Comparison of ENCODE assay signal across 13 cellular contexts in the genomic region with DNA sequence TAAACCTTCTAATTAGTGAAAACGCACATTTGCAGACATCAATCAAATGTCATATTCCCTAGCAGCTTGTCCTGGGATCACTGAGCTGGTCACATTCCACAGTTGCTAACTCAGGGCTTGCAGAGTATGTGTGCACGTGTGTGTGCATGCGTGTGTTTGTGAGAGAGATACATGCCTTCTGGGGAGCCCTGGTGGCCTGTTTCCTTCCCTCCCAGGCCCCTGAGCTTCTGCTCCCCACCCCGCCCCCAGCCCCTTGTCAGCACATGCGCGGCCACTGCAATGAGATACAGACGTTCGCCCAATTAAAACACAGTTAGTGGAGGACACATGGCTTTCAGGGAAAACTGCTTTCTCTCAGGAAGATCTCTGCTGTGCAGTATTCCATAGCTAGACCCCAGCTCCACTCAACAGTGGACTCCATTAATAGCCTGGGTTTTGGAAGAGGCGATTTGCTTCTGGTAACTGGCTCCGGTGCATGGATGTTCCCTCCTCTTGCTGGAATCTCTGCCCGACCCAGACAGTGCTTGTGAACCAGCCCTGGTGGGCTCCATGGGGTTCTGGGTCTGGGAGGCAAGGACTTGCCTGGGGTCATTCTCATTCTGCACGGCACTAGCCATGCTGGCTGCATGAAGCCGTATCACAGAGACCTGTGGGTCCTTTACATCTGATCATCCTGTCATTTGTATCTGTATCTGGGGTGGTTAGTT. TPM values are rescaled to one million over a fixed set of nuclear protein-coding genes. Genes with fewer than 3 reads are reported as not detected.
DNase-seq lines count a peak whose midpoint lies in the region; ATAC-seq, FAIRE-seq and TF ChIP-seq lines count a peak whose summit lies in the region.
"Had no signal": no experiment of that assay in that cellular context is flagged by ENCODE, and none has a peak within 500 bp of the region (broad histone marks: within the 10 kb centered on the region; RNA-seq: fewer than 3 reads in every experiment).

No MANE protein-coding gene starts in this region.

- H3K36me3 ChIP-seq in H1 (ENCODE audit: control insufficient read depth in 2 of 4, insufficient read depth in 4 of 4, low read length in 3 of 4) (no peaks in the 10 kb centered on the region), mesodermal cell (ENCODE audit: control insufficient read depth, insufficient read depth, low read length) (no peaks in the 10 kb centered on the region), tibial nerve (no peaks in the 10 kb centered on the region)
- H3K36me3 ChIP-seq: SJSA1 had no signal

- H3K9ac ChIP-seq in H1 (replicated peaks in 1 of 4; ENCODE audit: extremely low read depth in 1 of 4, low read depth in 3 of 4, low read length in 3 of 4), result no peak overlapping the region

- no peak overlapping the region for H3K23ac ChIP-seq in H1 (ENCODE audit: insufficient read length)

- peaks cover 17% of the 10 kb centered on the region for H3K79me1 ChIP-seq in H1 (ENCODE audit: low read depth, low read length)

- H2AK5ac ChIP-seq in H1 (ENCODE audit: low read depth, low read length), result peak overlapping the region; percentile 91; the same call in 1 of the 2 replicates

- peak overlapping the region; percentile 72; the same call in 1 of the 2 replicates for H2BK12ac ChIP-seq in H1 (ENCODE audit: low read depth, low read length)

- H3K23me2 ChIP-seq in H1 (ENCODE audit: low read depth, low read length), result no peaks in the 10 kb centered on the region

- TF ChIP-seq RAD21 in H1 (IDR thresholded peaks at IDR 0.05 in 1 of 2, conservative IDR thresholded peaks at IDR 0.05 in 1 of 2; ENCODE audit: low read depth in 2 of 2, low read length in 2 of 2), result no peak

- DNase-seq in activated naive CD4-positive, alpha-beta T cell treated with anti-CD3 and anti-CD28 coated beads, Interleukin-2, amount 10 ng/mL, durations not matched to agents 7 days and 5 days, result no peak
- DNase-seq in activated naive CD4-positive, alpha-beta T cell treated with anti-CD3 and anti-CD28 coated beads, Interleukin-2, amount 50 U/mL, for 16 hours, result no peak
- DNase-seq in H1 (ENCODE audit: low read depth in 1 of 2, low spot score in 2 of 2) (no peak), tibial nerve (ENCODE audit: low spot score in 2 of 2) (no peak)
- no peak for DNase-seq in stimulated activated CD4-positive, alpha-beta T cell treated with anti-CD3 and anti-CD28 coated beads, Interleukin-2, amount 100 ng/mL, for 24 hours
- DNase-seq: ACHN; activated CD4-positive, alpha-beta T cell treated with anti-CD3 and anti-CD28 coated beads for 48 hours; activated naive CD4-positive, alpha-beta T cell; GF-D8 had no signal

- no peak for ATAC-seq in HG02938 (IDR thresholded peaks at IDR 0.05; ENCODE audit: unreplicated experiment)
- ATAC-seq in HG03469 (IDR thresholded peaks at IDR 0.05; ENCODE audit: unreplicated experiment), result no peak

- H3K4me3 ChIP-seq in H1 (ENCODE audit: extremely low read depth in 1 of 4, insufficient read depth in 2 of 4, low read depth in 3 of 4, low read length in 4 of 4) (no peak overlapping the region), mesodermal cell (ENCODE audit: extremely low read depth, insufficient read depth, low read length, poor library complexity, severe bottlenecking) (no peak overlapping the region), tibial nerve (no peak overlapping the region)
- H3K4me3 ChIP-seq: SJSA1 had no signal

- H3K27me3 Mint-ChIP-seq in activated naive CD4-positive, alpha-beta T cell treated with anti-CD3 and anti-CD28 coated beads, Interleukin-2, amount 10 ng/mL, durations not matched to agents 7 days and 5 days, result peaks cover 10% of the 10 kb centered on the region

- no peaks in the 10 kb centered on the region for H3K9me3 Mint-ChIP-seq in activated naive CD4-positive, alpha-beta T cell treated with anti-CD3 and anti-CD28 coated beads, Interleukin-2, amount 10 ng/mL, durations not matched to agents 7 days and 5 days

- 0 out of 2 replicates have a peak overlapping the region, but pooled peaks have one; percentile 27 for H3K18ac ChIP-seq in H1 (ENCODE audit: extremely low read depth, low read length)

- 67% methylated on average over 12 of the region's 13 CpGs; no CpG with 5 or more reads in 1 of the 2 experiments for WGBS in H1 (ENCODE audit: extremely low coverage in 1 of 2, insufficient coverage in 1 of 2, insufficient read length in 1 of 2, insufficient replicate concordance in 2 of 2, low coverage in 1 of 2, low lambda C conversion rate in 2 of 2, missing lambda C conversion rate in 1 of 2), 2 experiments
- 75 to 84% methylated on average over 10 of the region's 13 CpGs for WGBS in mesodermal cell (ENCODE audit: insufficient coverage in 2 of 2), 2 experiments
- WGBS in tibial nerve, 2 donors, result 59 to 60% methylated on average over 12 of the region's 13 CpGs

- peak overlapping the region; percentile 31 for H3K4me3 Mint-ChIP-seq in activated naive CD4-positive, alpha-beta T cell treated with anti-CD3 and anti-CD28 coated beads, Interleukin-2, amount 10 ng/mL, durations not matched to agents 7 days and 5 days

- H3K9me3 ChIP-seq in H1 (ENCODE audit: insufficient read depth in 2 of 2, low read depth in 1 of 2, low read length in 1 of 2), result no peaks in the 10 kb centered on the region
- no peaks in the 10 kb centered on the region for H3K9me3 ChIP-seq in mesodermal cell (ENCODE audit: control insufficient read depth, low read length)
- H3K9me3 ChIP-seq in tibial nerve, result no peaks in the 10 kb centered on the region
- H3K9me3 ChIP-seq: SJSA1 had no signal

- no peak for TF ChIP-seq EP300 in H1 (IDR thresholded peaks at IDR 0.05; ENCODE audit: borderline replicate concordance in 1 of 2, low read depth in 2 of 2, low read length in 2 of 2)
- no peak for TF ChIP-seq EP300 in tibial nerve (IDR thresholded peaks at IDR 0.05)

- no peak for TF ChIP-seq CTCF in H1 (IDR thresholded peaks at IDR 0.05; ENCODE audit: control extremely low read depth in 1 of 3, insufficient read depth in 1 of 3, low read depth in 1 of 3, low read length in 3 of 3)
- no peak for TF ChIP-seq CTCF in tibial nerve (IDR thresholded peaks at IDR 0.05)

- POLR2A ChIA-PET in H1 (lab: Charles Lee; ENCODE audit: partially characterized antibody), result interaction anchor here (0.6 to 2.4 kb wide), 3 partner anchors 9 to 16 kb away, joined by 3 to 8 read pairs (median 3); no protein-coding TSS in a partner anchor

- no peak for TF ChIP-seq POLR2A in H1 (IDR thresholded peaks at IDR 0.05; ENCODE audit: control extremely low read depth in 1 of 2, low read depth in 2 of 2, low read length in 2 of 2)
- TF ChIP-seq POLR2A in tibial nerve (IDR thresholded peaks at IDR 0.05), result no peak

- H3K14ac ChIP-seq in H1 (ENCODE audit: insufficient read length), result no peak overlapping the region

- H3K56ac ChIP-seq in H1 (replicated peaks; ENCODE audit: insufficient read length, low read depth, low read length), result no peak overlapping the region

- no peak overlapping the region for H2BK120ac ChIP-seq in H1 (replicated peaks; ENCODE audit: low read depth, low read length)

- H4K91ac ChIP-seq in H1 (replicated peaks; ENCODE audit: insufficient read length, low read length), result peak overlapping the region; percentile 29

- no peak overlapping the region for H3K4ac ChIP-seq in H1 (replicated peaks; ENCODE audit: insufficient read length, low read depth, low read length)

- peak overlapping the region; percentile 14 to 42; a peak in 2 of 4 replicates for H3K4me2 ChIP-seq in H1 (ENCODE audit: insufficient read depth in 1 of 2, low read depth in 2 of 2, low read length in 2 of 2)

- H3K4me1 ChIP-seq in H1 (replicated peaks in 1 of 4; ENCODE audit: control insufficient read depth in 3 of 4, insufficient read depth in 4 of 4, low read length in 3 of 4), result peaks cover 31 to 63% (median 46%) of the 10 kb centered on the region in 4 experiments
- peaks cover 43% of the 10 kb centered on the region for H3K4me1 ChIP-seq in mesodermal cell (ENCODE audit: control insufficient read depth, insufficient read depth, low read length, poor library complexity, severe bottlenecking)
- peaks cover 4 to 80% (median 52%) of the 10 kb centered on the region in 4 donors for H3K4me1 ChIP-seq in tibial nerve

- H4K20me1 ChIP-seq in H1 (replicated peaks in 1 of 2; ENCODE audit: control insufficient read depth in 1 of 2, insufficient read depth in 2 of 2, low read length in 2 of 2), result peaks cover 0 to 4% of the 10 kb centered on the region in 2 experiments

- H3K27ac ChIP-seq in H1 (ENCODE audit: low read depth, low read length) (no peak overlapping the region), mesodermal cell (ENCODE audit: low read depth, low read length, severe bottlenecking) (peak overlapping the region; percentile 41), tibial nerve (peak overlapping the region in 3 of 4 donors; percentile 23 to 68 (median 40))
- H3K27ac ChIP-seq: SJSA1 had no signal

- H4K5ac ChIP-seq in H1 (ENCODE audit: insufficient read length, low read depth, low read length), result peak overlapping the region; percentile 23

- H2BK5ac ChIP-seq in H1 (ENCODE audit: low read depth, low read length), result peak overlapping the region; percentile 82; the same call in 1 of the 2 replicates

- CTCF ChIA-PET in activated naive CD4-positive, alpha-beta T cell treated with anti-CD3 and anti-CD28 coated beads, Interleukin-2, amount 10 ng/mL, durations not matched to agents 7 days and 5 days (lab: Charles Lee), result no interaction called here
- CTCF ChIA-PET in H1 (lab: Charles Lee; ENCODE audit: partially characterized antibody), result interaction anchor here (0.5 to 1.8 kb wide), 7 partner anchors 8 to 31 kb away, joined by 3 to 7 read pairs (median 4); no protein-coding TSS in a partner anchor

- no peak for FAIRE-seq in H1 (lab: Jason Lieb, UNC)

- peaks cover 83% of the 10 kb centered on the region for H3K4me1 Mint-ChIP-seq in activated naive CD4-positive, alpha-beta T cell treated with anti-CD3 and anti-CD28 coated beads, Interleukin-2, amount 10 ng/mL, durations not matched to agents 7 days and 5 days

- H3K36me3 Mint-ChIP-seq in activated naive CD4-positive, alpha-beta T cell treated with anti-CD3 and anti-CD28 coated beads, Interleukin-2, amount 10 ng/mL, durations not matched to agents 7 days and 5 days, result peaks cover 6% of the 10 kb centered on the region

- H2BK20ac ChIP-seq in H1 (ENCODE audit: low read length), result peak overlapping the region; percentile 98

- H2AFZ ChIP-seq in H1 (ENCODE audit: low read length), result no peak overlapping the region

- H4K8ac ChIP-seq in H1 (ENCODE audit: extremely low read depth, insufficient read depth, low read length), result no peak overlapping the region; the same call in 1 of the 2 replicates

- H2BK15ac ChIP-seq in H1 (ENCODE audit: low read length), result no peak overlapping the region

- H3K27ac Mint-ChIP-seq in activated naive CD4-positive, alpha-beta T cell treated with anti-CD3 and anti-CD28 coated beads, Interleukin-2, amount 10 ng/mL, durations not matched to agents 7 days and 5 days, result peak overlapping the region; percentile 84

- H3K27me3 ChIP-seq in H1 (replicated peaks in 1 of 4; ENCODE audit: control insufficient read depth in 3 of 4, extremely low read depth in 1 of 4, insufficient read depth in 3 of 4, low read length in 3 of 4) (no peaks in the 10 kb centered on the region), tibial nerve (no peaks in the 10 kb centered on the region)
- H3K27me3 ChIP-seq: SJSA1 had no signal

- H3K79me2 ChIP-seq in H1 (ENCODE audit: control insufficient read depth in 1 of 2, insufficient read depth in 2 of 2, low read length in 2 of 2), result peaks cover 0 to 62% of the 10 kb centered on the region in 2 experiments; a peak in 3 of 4 replicates

RNA-seq across cellular contexts. Expression of a gene that starts 17.8 kb away (rescaled TPM):
- 35.4 and 38.9 TPM in 2 replicates for total RNA-seq in H1 (2021; fragmentation: NEBNext Ultra II Directional; extraction: Animal tissue kit (Norgen Biotek cat#: 25700))
- 19.0 and 31.5 TPM in 2 replicates for polyA plus RNA-seq in H1 (2011; rRNA removed)
- 13.8 TPM for polyA plus RNA-seq in H1 (2011; cell fraction: cytosol; rRNA removed)
- polyA plus RNA-seq in H1 (2011; cell fraction: nucleus; rRNA removed), result 38.9 TPM
- polyA plus RNA-seq in H1 (2012, experiment 1 of 2), result 17.8 to 35.8 TPM (median 32.9 TPM) in 4 replicates
- polyA plus RNA-seq in H1 (2012, experiment 2 of 2), result 29.9 TPM
- polyA plus RNA-seq in H1 (2013, experiment 1 of 2), result 62.7 TPM
- 63.2 TPM for polyA plus RNA-seq in H1 (2013, experiment 2 of 2)
- polyA minus RNA-seq in H1 (2011; rRNA and poly(A)+ RNA removed), result 22.5 and 24.7 TPM in 2 replicates
- polyA minus RNA-seq in H1 (2011; cell fraction: cytosol; rRNA and poly(A)+ RNA removed), result 27.4 TPM
- polyA minus RNA-seq in H1 (2011; cell fraction: nucleus; rRNA and poly(A)+ RNA removed), result 23.6 TPM
- polyA plus RNA-seq in mesodermal cell (2013, experiment 1 of 2), result 40.3 TPM
- 30.3 TPM for polyA plus RNA-seq in mesodermal cell (2013, experiment 2 of 2)
- total RNA-seq in tibial nerve, result 10 to 100 TPM; 22.3 to 43.2 (median 33.8) TPM

RNA-seq across cellular contexts. Expression of a gene that starts 58.4 kb away (rescaled TPM):
- total RNA-seq in H1 (2021; fragmentation: NEBNext Ultra II Directional; extraction: Animal tissue kit (Norgen Biotek cat#: 25700)), result 45.3 and 45.4 TPM in 2 replicates
- polyA plus RNA-seq in H1 (2011; rRNA removed), result 51.7 and 63.5 TPM in 2 replicates
- 41.2 TPM for polyA plus RNA-seq in H1 (2011; cell fraction: cytosol; rRNA removed)
- 46.1 TPM for polyA plus RNA-seq in H1 (2011; cell fraction: nucleus; rRNA removed)
- 31.5 to 47.3 TPM (median 39.6 TPM) in 4 replicates for polyA plus RNA-seq in H1 (2012, experiment 1 of 2)
- polyA plus RNA-seq in H1 (2012, experiment 2 of 2), result 35.9 TPM
- polyA plus RNA-seq in H1 (2013, experiment 1 of 2), result 70.2 TPM
- polyA plus RNA-seq in H1 (2013, experiment 2 of 2), result 79.0 TPM
- polyA minus RNA-seq in H1 (2011; rRNA and poly(A)+ RNA removed), result 18.7 and 23.8 TPM in 2 replicates
- 33.8 TPM for polyA minus RNA-seq in H1 (2011; cell fraction: cytosol; rRNA and poly(A)+ RNA removed)
- 28.2 TPM for polyA minus RNA-seq in H1 (2011; cell fraction: nucleus; rRNA and poly(A)+ RNA removed)
- 45.2 TPM for polyA plus RNA-seq in mesodermal cell (2013, experiment 1 of 2)
- 38.9 TPM for polyA plus RNA-seq in mesodermal cell (2013, experiment 2 of 2)
- 10 to 100 TPM; 33.3 to 59.4 (median 41.2) TPM for total RNA-seq in tibial nerve
